ENCODE assay signal across 12 cellular contexts in genomic region chr9:21985964-21986667, GRCh38. TPM values are rescaled to one million over a fixed set of nuclear protein-coding genes. Genes with fewer than 3 reads are reported as not detected.
DNase-seq lines count a peak whose midpoint lies in the region; ATAC-seq and TF ChIP-seq lines count a peak whose summit lies in the region.
"Had no signal": no experiment of that assay in that cellular context is flagged by ENCODE, and none has a peak within 500 bp of the region (broad histone marks: within the 10 kb centered on the region; RNA-seq: fewer than 3 reads in every experiment).

No MANE protein-coding gene starts in this region.

- no peaks in the 10 kb centered on the region; the same call in 1 of the 2 replicates for H3K9me3 ChIP-seq in OCI-LY1 (ENCODE audit: low read length)
- H3K9me3 ChIP-seq in left ventricle myocardium inferior (replicated peaks): no peaks in the 10 kb centered on the region
- H3K9me3 ChIP-seq: heart left ventricle, pancreas, uterus had no signal

- TF ChIP-seq POLR2A in GM18505 (IDR thresholded peaks at IDR 0.05; ENCODE audit: borderline replicate concordance, extremely low read depth, insufficient read depth, insufficient read length): no peak

- DNase-seq in left ventricle myocardium inferior (no peak), C1 segment of cervical spinal cord (lab: John Stamatoyannopoulos, UW) (no peak), AG08396 (ENCODE audit: low spot score) (no peak)
- DNase-seq: heart left ventricle, pancreas, small intestine, uterus had no signal

- H3K4me2 ChIP-seq in OCI-LY1 (ENCODE audit: low read length): peak overlapping the region; percentile 73

- peaks cover 77% of the 10 kb centered on the region for H3K4me1 ChIP-seq in OCI-LY1 (ENCODE audit: insufficient read depth, low read length, severe bottlenecking)
- no peaks in the 10 kb centered on the region for H3K4me1 ChIP-seq in left ventricle myocardium inferior
- H3K4me1 ChIP-seq: pancreas, uterus had no signal

- 0 out of 2 replicates have a peak, but pooled peaks cover 4% of the 10 kb centered on the region for H3F3A ChIP-seq in OCI-LY1 (ENCODE audit: insufficient read depth, low read length)

- H3K36me3 ChIP-seq in OCI-LY1 (ENCODE audit: insufficient read depth, low read length) (peaks cover 35% of the 10 kb centered on the region), left ventricle myocardium inferior (no peaks in the 10 kb centered on the region)
- H3K36me3 ChIP-seq: heart left ventricle, pancreas, uterus had no signal

- no peaks in the 10 kb centered on the region for H3K9me2 ChIP-seq in OCI-LY1 (ENCODE audit: low read depth, low read length)

- peak; percentile 53 for ATAC-seq in GM18505 (IDR thresholded peaks at IDR 0.05; ENCODE audit: unreplicated experiment)
- peak; percentile 59 for ATAC-seq in GM19468 (IDR thresholded peaks at IDR 0.05; ENCODE audit: extremely low read depth, unreplicated experiment)
- peak; percentile 54 for ATAC-seq in HG03060 (IDR thresholded peaks at IDR 0.05; ENCODE audit: low read depth, unreplicated experiment)
- no peak for ATAC-seq in HG03439 (IDR thresholded peaks at IDR 0.05; ENCODE audit: unreplicated experiment)
- ATAC-seq: heart left ventricle, pancreas had no signal

- no peak overlapping the region for H3K9ac ChIP-seq in OCI-LY1 (ENCODE audit: low read length)

- H3K27ac ChIP-seq in OCI-LY1 (ENCODE audit: low read depth, low read length, poor library complexity, severe bottlenecking): peak overlapping the region; percentile 66
- no peak overlapping the region for H3K27ac ChIP-seq in left ventricle myocardium inferior (replicated peaks)
- H3K27ac ChIP-seq: heart left ventricle, pancreas, uterus had no signal

- H3K4me3 ChIP-seq in OCI-LY1 (ENCODE audit: low read depth, low read length, poor library complexity, severe bottlenecking): no peak overlapping the region
- no peak overlapping the region for H3K4me3 ChIP-seq in left ventricle myocardium inferior
- H3K4me3 ChIP-seq: pancreas, uterus had no signal

- peaks cover 92% of the 10 kb centered on the region for H3K79me2 ChIP-seq in OCI-LY1 (ENCODE audit: insufficient read depth, low read length)

- H2AFZ ChIP-seq in OCI-LY1 (ENCODE audit: low read length): no peak overlapping the region

- no peak for TF ChIP-seq CTCF in OCI-LY1 (IDR thresholded peaks at IDR 0.05; ENCODE audit: low read length)
- no peak for TF ChIP-seq CTCF in left ventricle myocardium inferior (IDR thresholded peaks at IDR 0.05; ENCODE audit: borderline replicate concordance)

- intact Hi-C loops in left ventricle myocardium inferior (cut with micrococcal nuclease): no loop called here

- no peaks in the 10 kb centered on the region for H4K20me1 ChIP-seq in OCI-LY1 (ENCODE audit: insufficient read depth, low read length)

- H3K27me3 ChIP-seq in OCI-LY1 (ENCODE audit: insufficient read depth, low read length) (no peaks in the 10 kb centered on the region), left ventricle myocardium inferior (ENCODE audit: low read depth) (peaks cover 98% of the 10 kb centered on the region)

RNA-seq across cellular contexts. Expression of gene CDKN2A, which starts 8.1 kb away (rescaled TPM):
- 0.30 TPM for total RNA-seq in left ventricle myocardium inferior

RNA-seq across cellular contexts. Expression of gene CDKN2B-AS1, which starts 8.5 kb away (rescaled TPM):
- 0.30 TPM for total RNA-seq in left ventricle myocardium inferior

RNA-seq across cellular contexts. Expression of gene CDKN2B, which starts 23.0 kb away (rescaled TPM):
- 0.82 TPM for total RNA-seq in left ventricle myocardium inferior
